In the genomic region with DNA sequence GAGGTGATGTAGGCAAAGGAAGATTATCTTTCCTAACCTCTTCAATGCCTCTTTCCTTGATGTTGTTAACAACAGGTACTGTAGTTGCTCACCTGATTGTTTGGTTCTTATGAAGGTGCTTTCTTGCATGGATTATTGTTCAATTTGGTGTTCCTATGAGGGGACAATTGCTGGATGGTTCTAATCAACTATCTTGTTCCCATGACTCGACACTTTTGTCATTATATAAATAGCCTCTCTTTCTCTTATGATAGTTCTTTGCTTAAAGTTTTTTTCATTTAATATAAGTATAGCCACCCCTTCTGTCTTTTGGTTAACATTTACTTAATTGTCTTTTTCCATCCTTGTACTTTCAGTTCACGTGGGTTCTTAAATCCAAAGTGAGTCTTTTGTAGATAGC, we compare ENCODE assay signal across 34 cellular contexts. TPM values are rescaled to one million over a fixed set of nuclear protein-coding genes. Genes with fewer than 3 reads are reported as not detected.
"Had no signal": no experiment of that assay in that cellular context is flagged by ENCODE, and none has a peak within 500 bp of the region (broad histone marks: within the 10 kb centered on the region; RNA-seq: fewer than 3 reads in every experiment).

No MANE protein-coding gene starts in this region.

- H3K9me3 ChIP-seq: neutrophil, pancreas, psoas muscle, spleen, thoracic aorta, thyroid gland, tibial nerve, upper lobe of left lung, vagina had no signal

- DNase-seq: naive thymus-derived CD8-positive, alpha-beta T cell; nephron progenitor cell; nucleus accumbens; pancreas; psoas muscle; right cardiac atrium; spleen; stimulated activated CD4-positive, alpha-beta T cell treated with anti-CD3 and anti-CD28 coated beads, Interleukin-12 subunit alpha, Interleukin-12 subunit beta, amount 100 ng/mL, for 4 hours; stimulated activated CD4-positive, alpha-beta T cell treated with anti-CD3 and anti-CD28 coated beads, Interleukin-1b, Interleukin-23, amount 100 ng/mL, for 48 hours; stimulated activated CD4-positive, alpha-beta T cell treated with anti-CD3 and anti-CD28 coated beads, Interleukin-4, amount 100 ng/mL, for 1 hour; stimulated activated naive B cell treated with anti-CD40 and anti-IgM and Interleukin-4, amounts not matched to agents 10 μg/mL and 1 μg/mL and 100 μg/mL, for 72 hours; stimulated activated naive CD4-positive, alpha-beta T cell treated with Interleukin-2 at 50 U/mL for 16 hours; stomach; thyroid gland; trophoblast cell; upper lobe of left lung had no signal

- ATAC-seq: naive thymus-derived CD8-positive, alpha-beta T cell; natural killer cell treated with Interleukin-12 subunit alpha and Interleukin-12 subunit beta and Interleukin-15 and Interleukin-18, amount 100 ng/mL, for 72 hours; pancreas; psoas muscle; right cardiac atrium; sciatic nerve; stimulated activated effector memory CD8-positive, alpha-beta T cell treated with anti-CD3 and anti-CD28 coated beads, Interleukin-12 subunit alpha, Interleukin-12 subunit beta, amount 100 ng/mL, for 72 hours; stimulated activated naive B cell treated with anti-CD40 and anti-IgM and Interleukin-4, amounts not matched to agents 10 μg/mL and 1 μg/mL and 100 μg/mL, for 72 hours had no signal

- H3K4me3 ChIP-seq: pancreas, psoas muscle, skin epidermis, smooth muscle cell, spleen, stomach, thoracic aorta, thyroid gland, tibial nerve, upper lobe of left lung, vagina had no signal

- H3K4me2 ChIP-seq: smooth muscle cell had no signal

- H3K27me3 ChIP-seq: pancreas, thyroid gland, tibial nerve, upper lobe of left lung, vagina had no signal

- H3K4me1 ChIP-seq: pancreas, psoas muscle, spleen, stomach, thyroid gland, upper lobe of left lung, vagina had no signal

- H3K36me3 ChIP-seq: neutrophil, pancreas, spleen, stomach, thoracic aorta, thyroid gland, tibial nerve, upper lobe of left lung, vagina had no signal

- H3K27ac ChIP-seq: neutrophil, pancreas, psoas muscle, skin epidermis, spleen, stomach, thoracic aorta, thyroid gland, tibial nerve, upper lobe of left lung, vagina had no signal

- FAIRE-seq: pancreas, urothelium cell line had no signal

RNA-seq across cellular contexts. Expression of a gene that starts 35.5 kb away (rescaled TPM):
- total RNA-seq: naive thymus-derived CD8-positive, alpha-beta T cell; natural killer cell treated with Interleukin-12 subunit alpha and Interleukin-12 subunit beta and Interleukin-15 and Interleukin-18, amount 100 ng/mL, for 72 hours; neural crest cell; omental fat pad; osteocyte; pancreas; posterior vena cava; psoas muscle; renal cortical epithelial cell; right cardiac atrium; sciatic nerve; smooth muscle cell; spleen; stomach; subcutaneous adipose tissue; temporal lobe; thoracic aorta; thyroid gland; tibial nerve; upper lobe of left lung; ureter; vagina had no signal
- polyA plus RNA-seq: naive thymus-derived CD8-positive, alpha-beta T cell; pancreas; psoas muscle; right cardiac atrium; smooth muscle cell; spleen; stomach had no signal

RNA-seq across cellular contexts. Expression of a gene that starts 45.9 kb away (rescaled TPM):
- total RNA-seq: naive thymus-derived CD8-positive, alpha-beta T cell; natural killer cell treated with Interleukin-12 subunit alpha and Interleukin-12 subunit beta and Interleukin-15 and Interleukin-18, amount 100 ng/mL, for 72 hours; neural crest cell; omental fat pad; osteocyte; pancreas; posterior vena cava; renal cortical epithelial cell; right cardiac atrium; sciatic nerve; smooth muscle cell; spleen; stomach; subcutaneous adipose tissue; temporal lobe; thoracic aorta; thyroid gland; tibial nerve; upper lobe of left lung; ureter; vagina had no signal
- polyA plus RNA-seq: naive thymus-derived CD8-positive, alpha-beta T cell; pancreas; psoas muscle; right cardiac atrium; smooth muscle cell; stomach had no signal

RNA-seq across cellular contexts. Expression of a gene that starts 46.7 kb away (rescaled TPM):
- total RNA-seq: naive thymus-derived CD8-positive, alpha-beta T cell; natural killer cell treated with Interleukin-12 subunit alpha and Interleukin-12 subunit beta and Interleukin-15 and Interleukin-18, amount 100 ng/mL, for 72 hours; neural crest cell; omental fat pad; osteocyte; pancreas; posterior vena cava; psoas muscle; renal cortical epithelial cell; right cardiac atrium; sciatic nerve; smooth muscle cell; spleen; stomach; subcutaneous adipose tissue; temporal lobe; thoracic aorta; thyroid gland; tibial nerve; upper lobe of left lung; ureter; vagina had no signal
- polyA plus RNA-seq: naive thymus-derived CD8-positive, alpha-beta T cell; pancreas; psoas muscle; right cardiac atrium; smooth muscle cell; spleen; stomach had no signal
